ENCODE assay signal across 9 cellular contexts in genomic region chr7:87506243-87507180, GRCh38. TPM values are rescaled to one million over a fixed set of nuclear protein-coding genes. Genes with fewer than 3 reads are reported as not detected.
A peak's percentile ranks its signal among the peaks of the same experiment; 100 is the strongest.
DNase-seq lines count a peak whose midpoint lies in the region; ATAC-seq and TF ChIP-seq lines count a peak whose summit lies in the region.
"Had no signal": no experiment of that assay in that cellular context is flagged by ENCODE, and none has a peak within 500 bp of the region (broad histone marks: within the 10 kb centered on the region; RNA-seq: fewer than 3 reads in every experiment).

No MANE protein-coding gene starts in this region.

- H3K79me2 ChIP-seq in PC-3 (ENCODE audit: low read length), result no peaks in the 10 kb centered on the region

- H3F3A ChIP-seq in PC-3 (ENCODE audit: low read length, unreplicated experiment), result no peaks in the 10 kb centered on the region

- no peaks in the 10 kb centered on the region for H3K9me2 ChIP-seq in PC-3 (replicated peaks; ENCODE audit: low read length)

- no peaks in the 10 kb centered on the region for H3K36me3 ChIP-seq in PC-3 (ENCODE audit: low read depth, low read length)
- H3K36me3 ChIP-seq in thoracic aorta, result no peaks in the 10 kb centered on the region

- H4K20me1 ChIP-seq in PC-3 (ENCODE audit: low read length), result no peaks in the 10 kb centered on the region

- TF ChIP-seq CTCF in PC-3 (conservative IDR thresholded peaks at IDR 0.05; ENCODE audit: low read depth, low read length), result peak; percentile 60
- peak; percentile 35 for TF ChIP-seq CTCF in fibroblast of pulmonary artery (IDR thresholded peaks at IDR 0.05; ENCODE audit: low read length, missing control alignments)
- peak; percentile 16 for TF ChIP-seq CTCF in thoracic aorta (IDR thresholded peaks at IDR 0.05)

- DNase-seq in activated T-cell treated with anti-CD3 and anti-CD28 coated beads, Interleukin-2, amount 50 U/mL, for 72 hours, result no peak
- no peak for DNase-seq in activated T-cell treated with anti-CD3 and anti-CD28 coated beads, Interleukin-2, amount 50 U/mL, for 24 hours
- DNase-seq in PC-3 (peak; percentile 16), fibroblast of pulmonary artery (ENCODE audit: low read depth) (peak; percentile 36), thoracic aorta (ENCODE audit: low spot score) (no peak), DMS79 (lab: John Stamatoyannopoulos, UW) (no peak)
- no peak for DNase-seq in activated naive CD4-positive, alpha-beta T cell (lab: John Stamatoyannopoulos, UW)

- ATAC-seq in activated T-cell treated with anti-CD3 and anti-CD28 coated beads, Interleukin-2, amount 50 U/mL, for 72 hours (replicated peaks in 1 of 2), result no peak
- ATAC-seq in PC-3 (no peak; the same call in 1 of the 2 replicates), thoracic aorta (ENCODE audit: insufficient number of reproducible peaks, low FRiP score, low read depth) (no peak), HG03571 (IDR thresholded peaks at IDR 0.05; ENCODE audit: unreplicated experiment) (no peak)

- H3K36me3 Mint-ChIP-seq in activated T-cell treated with anti-CD3 and anti-CD28 coated beads, Interleukin-2, amount 50 U/mL, for 72 hours (ENCODE audit: insufficient read depth in 2 of 2), result no peaks in the 10 kb centered on the region
- H3K36me3 Mint-ChIP-seq in activated T-cell treated with anti-CD3 and anti-CD28 coated beads, Interleukin-2, amount 50 U/mL, for 24 hours (ENCODE audit: low read depth), result peaks cover 20% of the 10 kb centered on the region

- CTCF ChIA-PET in PC-3 (lab: Charles Lee), result interaction anchor here (0.6 to 0.7 kb wide), 4 partner anchors 11 to 270 kb away, joined by 3 to 4 read pairs (median 4); no protein-coding TSS in a partner anchor

- intact Hi-C loops in PC-3 (cut with micrococcal nuclease), result loop anchor here (1.0 to 10.0 kb wide), 7 partner anchors 58 to 658 kb away; no protein-coding TSS in a partner anchor

- H3K9ac ChIP-seq in PC-3 (ENCODE audit: low read length), result no peak overlapping the region

- H2AFZ ChIP-seq in PC-3 (ENCODE audit: low read length), result no peak overlapping the region

- no peak overlapping the region for H3K4me2 ChIP-seq in PC-3 (ENCODE audit: low read length)

- H3K27ac Mint-ChIP-seq in activated T-cell treated with anti-CD3 and anti-CD28 coated beads, Interleukin-2, amount 50 U/mL, for 72 hours, result peak overlapping the region; percentile 71
- H3K27ac Mint-ChIP-seq in activated T-cell treated with anti-CD3 and anti-CD28 coated beads, Interleukin-2, amount 50 U/mL, for 24 hours, result no peak overlapping the region

- no peaks in the 10 kb centered on the region for H3K9me3 Mint-ChIP-seq in activated T-cell treated with anti-CD3 and anti-CD28 coated beads, Interleukin-2, amount 50 U/mL, for 72 hours
- H3K9me3 Mint-ChIP-seq in activated T-cell treated with anti-CD3 and anti-CD28 coated beads, Interleukin-2, amount 50 U/mL, for 24 hours, result no peaks in the 10 kb centered on the region

- BruUV-seq in PC-3 (replicated peaks; lab: Mats Ljungman, UMichigan), result no TSS peak

- H3K27me3 ChIP-seq in PC-3 (ENCODE audit: low read length), result no peaks in the 10 kb centered on the region
- H3K27me3 ChIP-seq in thoracic aorta (replicated peaks; ENCODE audit: insufficient read depth), result no peaks in the 10 kb centered on the region

- POLR2A ChIA-PET in PC-3 (lab: Charles Lee; ENCODE audit: unreplicated experiment), result no interaction called here

- no peaks in the 10 kb centered on the region for H3K27me3 Mint-ChIP-seq in activated T-cell treated with anti-CD3 and anti-CD28 coated beads, Interleukin-2, amount 50 U/mL, for 72 hours (ENCODE audit: low read depth)
- H3K27me3 Mint-ChIP-seq in activated T-cell treated with anti-CD3 and anti-CD28 coated beads, Interleukin-2, amount 50 U/mL, for 24 hours, result no peaks in the 10 kb centered on the region

- peaks cover 1% of the 10 kb centered on the region for H3K4me1 Mint-ChIP-seq in activated T-cell treated with anti-CD3 and anti-CD28 coated beads, Interleukin-2, amount 50 U/mL, for 72 hours (ENCODE audit: low read depth)
- no peaks in the 10 kb centered on the region for H3K4me1 Mint-ChIP-seq in activated T-cell treated with anti-CD3 and anti-CD28 coated beads, Interleukin-2, amount 50 U/mL, for 24 hours (ENCODE audit: low read depth)

- H3K4me3 ChIP-seq in PC-3 (ENCODE audit: low read length) (no peak overlapping the region), fibroblast of pulmonary artery (replicated peaks; ENCODE audit: low read depth, low read length) (no peak overlapping the region), thoracic aorta (no peak overlapping the region)

- 0 out of 2 replicates have a peak, but pooled peaks cover 8% of the 10 kb centered on the region for H3K4me1 ChIP-seq in PC-3 (ENCODE audit: insufficient read depth, low read length)
- no peaks in the 10 kb centered on the region for H3K4me1 ChIP-seq in thoracic aorta (ENCODE audit: control insufficient read depth in 1 of 2, low read depth in 2 of 2)

- H3K4me3 Mint-ChIP-seq in activated T-cell treated with anti-CD3 and anti-CD28 coated beads, Interleukin-2, amount 50 U/mL, for 72 hours, result no peak overlapping the region
- no peak overlapping the region for H3K4me3 Mint-ChIP-seq in activated T-cell treated with anti-CD3 and anti-CD28 coated beads, Interleukin-2, amount 50 U/mL, for 24 hours

- H3K27ac ChIP-seq in PC-3 (ENCODE audit: low read length), result no peak overlapping the region
- H3K27ac ChIP-seq in thoracic aorta, result no peak overlapping the region

- H3K9me3 ChIP-seq in PC-3 (ENCODE audit: low read length) (no peaks in the 10 kb centered on the region), thoracic aorta (no peaks in the 10 kb centered on the region)

RNA-seq across cellular contexts. Expression of gene ABCB4, which starts 31.0 kb away (rescaled TPM):
- total RNA-seq in activated T-cell treated with anti-CD3 and anti-CD28 coated beads, Interleukin-2, amount 50 U/mL, for 72 hours, result under 1 TPM; 0.07 to 0.69 TPM
- not detected in 2 replicates for total RNA-seq in PC-3 (2014; rRNA removed)
- 1 to 10 TPM; 1.4 to 8.7 TPM for total RNA-seq in thoracic aorta
- total RNA-seq: T-helper 2 cell treated with Interferon-gamma antibody and Interleukin-4, amounts not matched to agents 100 ng/mL and 5 ng/mL, for 36 hours had no signal

Comparison
In these comparisons a context has a peak if more than half of its experiments do, and no peak if none do; other contexts are left out.
1. DNase-seq: peak in PC-3 (single experiment) and fibroblast of pulmonary artery (single experiment); none in activated T-cell treated with anti-CD3 and anti-CD28 coated beads, Interleukin-2, amount 50 U/mL, for 72 hours (0 of 2), activated T-cell treated with anti-CD3 and anti-CD28 coated beads, Interleukin-2, amount 50 U/mL, for 24 hours (single experiment), thoracic aorta (single experiment), DMS79 (single experiment) and activated naive CD4-positive, alpha-beta T cell (0 of 4).
2. Peak in every context shown above with its lines, with median percentiles within 50 percentile points of each other: CTCF ChIP-seq.